ENCODE assay signal across 15 cellular contexts in genomic region chr18:58635891-58636290, GRCh38. TPM values are rescaled to one million over a fixed set of nuclear protein-coding genes. Genes with fewer than 3 reads are reported as not detected.
DNase-seq lines count a peak whose midpoint lies in the region; ATAC-seq, FAIRE-seq and TF ChIP-seq lines count a peak whose summit lies in the region.
"Had no signal": no experiment of that assay in that cellular context is flagged by ENCODE, and none has a peak within 500 bp of the region (broad histone marks: within the 10 kb centered on the region; RNA-seq: fewer than 3 reads in every experiment).

No MANE protein-coding gene starts in this region.

- no peaks in the 10 kb centered on the region for H3K27me3 Mint-ChIP-seq in CD8-positive, alpha-beta memory T cell
- H3K27me3 Mint-ChIP-seq in CD4-positive, alpha-beta T cell, result no peaks in the 10 kb centered on the region
- H3K27me3 Mint-ChIP-seq: activated naive CD8-positive, alpha-beta T cell treated with anti-CD3 and anti-CD28 coated beads, Interleukin-2, amount 10 ng/mL, durations not matched to agents 7 days and 5 days had no signal

- no peak overlapping the region for H3K9ac ChIP-seq in mammary epithelial cell (ENCODE audit: insufficient read depth, low read length)

- H3K4me1 ChIP-seq in mammary epithelial cell (ENCODE audit: insufficient read depth, low read length) (peaks cover 29% of the 10 kb centered on the region), osteoblast (ENCODE audit: insufficient read depth, low read length) (peaks cover 26% of the 10 kb centered on the region)
- no peaks in the 10 kb centered on the region for H3K4me1 ChIP-seq in CD8-positive, alpha-beta memory T cell (ENCODE audit: insufficient read depth, low read length)

- H2AFZ ChIP-seq in mammary epithelial cell (ENCODE audit: low read depth, low read length) (no peak overlapping the region), osteoblast (ENCODE audit: low read length) (peak overlapping the region; percentile 56)

- no peaks in the 10 kb centered on the region for H4K20me1 ChIP-seq in mammary epithelial cell (ENCODE audit: insufficient read depth, low read length)
- H4K20me1 ChIP-seq in osteoblast (ENCODE audit: insufficient read depth, low read length), result no peaks in the 10 kb centered on the region

- H3K27me3 ChIP-seq in mammary epithelial cell (ENCODE audit: insufficient read depth, low read length), result no peaks in the 10 kb centered on the region
- H3K27me3 ChIP-seq in osteoblast (ENCODE audit: insufficient read depth, low read length), result no peaks in the 10 kb centered on the region
- no peaks in the 10 kb centered on the region for H3K27me3 ChIP-seq in CD8-positive, alpha-beta memory T cell (ENCODE audit: insufficient read depth, low read length, poor library complexity, severe bottlenecking)
- H3K27me3 ChIP-seq in CD4-positive, alpha-beta T cell (ENCODE audit: control insufficient read depth, insufficient read depth, low read length), result no peaks in the 10 kb centered on the region

- dilution Hi-C loops in mammary epithelial cell (cut with HindIII; ENCODE audit: low sequenced_read_pairs), result loop anchor here (5.0 kb wide), 1 partner anchor 61 kb away; no protein-coding TSS in a partner anchor

- H3K27ac ChIP-seq in mammary epithelial cell (ENCODE audit: insufficient read depth, low read depth, low read length), result no peak overlapping the region
- H3K27ac ChIP-seq in osteoblast (ENCODE audit: low read depth, low read length), result no peak overlapping the region
- H3K27ac ChIP-seq in CD8-positive, alpha-beta memory T cell (ENCODE audit: low read depth, low read length), result no peak overlapping the region
- H3K27ac ChIP-seq in CD4-positive, alpha-beta T cell (ENCODE audit: low read depth, low read length), result no peak overlapping the region

- peaks cover 0 to 4% (median 0%) of the 10 kb centered on the region in 3 donors for H3K36me3 Mint-ChIP-seq in CD8-positive, alpha-beta memory T cell
- no peaks in the 10 kb centered on the region for H3K36me3 Mint-ChIP-seq in CD4-positive, alpha-beta T cell (ENCODE audit: low read depth)

- H3K79me2 ChIP-seq in mammary epithelial cell (ENCODE audit: insufficient read depth, low read length) (no peaks in the 10 kb centered on the region), osteoblast (ENCODE audit: insufficient read depth, low read length) (no peaks in the 10 kb centered on the region)

- TF ChIP-seq CTCF in D721Med (IDR thresholded peaks at IDR 0.05; ENCODE audit: insufficient read depth, missing control alignments) (no peak), mammary epithelial cell (conservative IDR thresholded peaks at IDR 0.05 in 1 of 2, IDR thresholded peaks at IDR 0.05 in 1 of 2; ENCODE audit: extremely low read depth in 1 of 2, insufficient read depth in 1 of 2, low read depth in 1 of 2, low read length in 2 of 2) (no peak), osteoblast (IDR thresholded peaks at IDR 0.05; ENCODE audit: extremely low read depth, low read depth, low read length) (no peak)
- no peak for TF ChIP-seq CTCF in CD4-positive, alpha-beta T cell (IDR thresholded peaks at IDR 0.05)

- POLR2A ChIA-PET in CD8-positive, alpha-beta memory T cell (lab: Charles Lee), result no interaction called here
- POLR2A ChIA-PET in CD4-positive, alpha-beta T cell (lab: Charles Lee), result interaction anchor here (0.8 to 1.5 kb wide), 3 partner anchors 21 to 35 kb away, joined by 4 to 8 read pairs (median 5); partner anchors contain the start of gene MALT1

- H3K4me1 Mint-ChIP-seq in CD8-positive, alpha-beta memory T cell, result peaks cover 4 to 6% (median 5%) of the 10 kb centered on the region in 3 donors
- peaks cover 36% of the 10 kb centered on the region for H3K4me1 Mint-ChIP-seq in CD4-positive, alpha-beta T cell (ENCODE audit: low read depth)

- no peak for ATAC-seq in HG03565 (IDR thresholded peaks at IDR 0.05; ENCODE audit: unreplicated experiment)
- ATAC-seq in CD4-positive, alpha-beta T cell (ENCODE audit: poor library complexity), result no peak
- ATAC-seq: left lobe of liver had no signal

- H3K9me3 Mint-ChIP-seq in CD8-positive, alpha-beta memory T cell, result peaks cover 0 to 2% (median 0%) of the 10 kb centered on the region in 5 donors
- no peaks in the 10 kb centered on the region for H3K9me3 Mint-ChIP-seq in CD4-positive, alpha-beta T cell

- TF ChIP-seq EP300 in Ishikawa (IDR thresholded peaks at IDR 0.05; ENCODE audit: borderline replicate concordance), result peak; percentile 91

- no peak for DNase-seq in D721Med (ENCODE audit: insufficient read length, low spot score)
- peak; percentile 76 for DNase-seq in mammary epithelial cell
- DNase-seq in osteoblast (ENCODE audit: insufficient read length, low spot score, missing footprints), result peak; percentile 48
- DNase-seq in CD8-positive, alpha-beta memory T cell, result no peak
- DNase-seq in NCI-H510A (lab: John Stamatoyannopoulos, UW), result no peak
- no peak for DNase-seq in CD4-positive, alpha-beta T cell
- DNase-seq: activated CD4-positive, alpha-beta T cell treated with anti-CD3 and anti-CD28 coated beads for 1 hour; activated naive CD8-positive, alpha-beta T cell treated with anti-CD3 and anti-CD28 coated beads, Interleukin-2, amount 10 ng/mL, durations not matched to agents 7 days and 5 days; Karpas-422; NCI-H446 treated with DMSO at 0.1 percent for 48 hours; SHP77 treated with DMSO at 0.1 percent for 48 hours had no signal

- no peak overlapping the region for H3K4me3 Mint-ChIP-seq in CD8-positive, alpha-beta memory T cell
- H3K4me3 Mint-ChIP-seq in CD4-positive, alpha-beta T cell, result no peak overlapping the region
- H3K4me3 Mint-ChIP-seq: activated naive CD8-positive, alpha-beta T cell treated with anti-CD3 and anti-CD28 coated beads, Interleukin-2, amount 10 ng/mL, durations not matched to agents 7 days and 5 days had no signal

- peak overlapping the region; percentile 62 for H3K4me2 ChIP-seq in mammary epithelial cell (ENCODE audit: insufficient read depth, low read depth, low read length)
- H3K4me2 ChIP-seq in osteoblast (ENCODE audit: insufficient read depth, low read length), result peak overlapping the region; percentile 30

- 0% methylated on average over 4 of the region's 4 CpGs for WGBS in mammary epithelial cell (ENCODE audit: low coverage, missing lambda C conversion rate)

- H3K9me3 ChIP-seq in mammary epithelial cell (replicated peaks; ENCODE audit: insufficient read depth, low read length), result no peaks in the 10 kb centered on the region
- no peaks in the 10 kb centered on the region for H3K9me3 ChIP-seq in osteoblast (ENCODE audit: low read depth, low read length)
- no peaks in the 10 kb centered on the region for H3K9me3 ChIP-seq in CD8-positive, alpha-beta memory T cell (ENCODE audit: low read length)
- no peaks in the 10 kb centered on the region for H3K9me3 ChIP-seq in CD4-positive, alpha-beta T cell (ENCODE audit: control insufficient read depth, low read length)

- H3K27ac Mint-ChIP-seq in CD8-positive, alpha-beta memory T cell, result no peak overlapping the region
- no peak overlapping the region for H3K27ac Mint-ChIP-seq in CD4-positive, alpha-beta T cell
- H3K27ac Mint-ChIP-seq: activated naive CD8-positive, alpha-beta T cell treated with anti-CD3 and anti-CD28 coated beads, Interleukin-2, amount 10 ng/mL, durations not matched to agents 7 days and 5 days; progenitor cell of endocrine pancreas had no signal

- in situ Hi-C loops in mammary epithelial cell (cut with MboI; ENCODE audit: low sequenced_read_pairs in 2 of 2), result no loop called here

- H3K36me3 ChIP-seq in mammary epithelial cell (ENCODE audit: insufficient read depth, low read length) (no peaks in the 10 kb centered on the region), osteoblast (ENCODE audit: insufficient read depth, low read length) (no peaks in the 10 kb centered on the region)
- H3K36me3 ChIP-seq in CD8-positive, alpha-beta memory T cell (ENCODE audit: insufficient read depth, low read length), result no peaks in the 10 kb centered on the region

- no TSS peak for BruUV-seq in mammary epithelial cell (replicated peaks; lab: Mats Ljungman, UMichigan)

- CTCF ChIA-PET in mammary epithelial cell (lab: Charles Lee; ENCODE audit: low non-redundant PET), result no interaction called here
- CTCF ChIA-PET in CD8-positive, alpha-beta memory T cell (lab: Charles Lee), result no interaction called here
- CTCF ChIA-PET in CD4-positive, alpha-beta T cell (lab: Charles Lee), result no interaction called here

- no peak overlapping the region for H3K4me3 ChIP-seq in mammary epithelial cell (replicated peaks in 1 of 3; ENCODE audit: insufficient read depth in 1 of 3, low read depth in 2 of 3, low read length in 3 of 3)
- no peak overlapping the region for H3K4me3 ChIP-seq in osteoblast (ENCODE audit: insufficient read depth, low read length)
- H3K4me3 ChIP-seq in CD8-positive, alpha-beta memory T cell (ENCODE audit: low read length), result no peak overlapping the region

- FAIRE-seq in D721Med (lab: Jason Lieb, UNC), result peak; percentile 95

- intact Hi-C loops in mammary epithelial cell (cut with micrococcal nuclease), result no loop called here
- intact Hi-C loops in CD4-positive, alpha-beta T cell (cut with DNase I, micrococcal nuclease), result no loop called here

- peak; percentile 12; the same call in 1 of the 2 replicates for TF ChIP-seq RAD21 in Ishikawa (IDR thresholded peaks at IDR 0.05; ENCODE audit: low read depth)

TF ChIP-seq in Ishikawa, 13 proteins besides CTCF, POLR2A, EP300 and RAD21:
- no peak for TF ChIP-seq YY1 (IDR thresholded peaks at IDR 0.05; ENCODE audit: low read depth)
- peak; percentile 93 for TF ChIP-seq FOXM1 (IDR thresholded peaks at IDR 0.05; ENCODE audit: borderline replicate concordance, low read depth)
- TF ChIP-seq TEAD4 (IDR thresholded peaks at IDR 0.05), result peak; percentile 65; the same call in 1 of the 2 replicates
- peak; percentile 71 for TF ChIP-seq TCF12 (IDR thresholded peaks at IDR 0.05; ENCODE audit: low read depth)
- peak; percentile 87 for TF ChIP-seq NFIC (IDR thresholded peaks at IDR 0.05)
- TF ChIP-seq MAX (IDR thresholded peaks at IDR 0.05), result peak; percentile 31; the same call in 1 of the 2 replicates
TF ChIP-seq in Ishikawa: peak in this region for 5.

RNA-seq across cellular contexts. Expression of gene ALPK2, which starts 7.0 kb away (rescaled TPM):
- 1 to 10 TPM in 1 of 2 donors, not detected in 1; 9.2 TPM for total RNA-seq in mammary epithelial cell
- not detected for polyA plus RNA-seq in mammary epithelial cell
- polyA minus RNA-seq in mammary epithelial cell, result 11.6 TPM
- total RNA-seq in osteoblast, result 255 and 262 TPM in 2 replicates
- total RNA-seq in CD8-positive, alpha-beta memory T cell, result under 1 TPM; 0.38 to 0.55 TPM
- 0.21 TPM for polyA plus RNA-seq in CD8-positive, alpha-beta memory T cell
- under 1 TPM; 0.25 TPM for total RNA-seq in CD4-positive, alpha-beta T cell

RNA-seq across cellular contexts. Expression of gene MALT1, which starts 35.4 kb away (rescaled TPM):
- 10 to 100 TPM; 34.2 to 43.0 TPM for total RNA-seq in mammary epithelial cell
- polyA plus RNA-seq in mammary epithelial cell, result 21.0 TPM
- polyA minus RNA-seq in mammary epithelial cell, result 51.1 TPM
- total RNA-seq in osteoblast, result 53.6 and 55.7 TPM in 2 replicates
- total RNA-seq in CD8-positive, alpha-beta memory T cell, result 10 to 100 TPM; 33.1 to 35.8 TPM
- polyA plus RNA-seq in CD8-positive, alpha-beta memory T cell, result 41.4 TPM
- total RNA-seq in CD4-positive, alpha-beta T cell, result 10 to 100 TPM; 82.3 to 84.5 TPM

Comparison
In these comparisons a context has a peak if more than half of its experiments do, and no peak if none do; other contexts are left out.
1. DNase-seq: peak in mammary epithelial cell (single experiment) and osteoblast (single experiment); none in D721Med (single experiment), CD8-positive, alpha-beta memory T cell (0 of 5), NCI-H510A (single experiment) and CD4-positive, alpha-beta T cell (0 of 10).
2. RNA of gene ALPK2, which starts 7.0 kb away (total RNA-seq): 255 to 262 TPM in osteoblast; 9.2 TPM in mammary epithelial cell, 0.38 to 0.55 TPM in CD8-positive, alpha-beta memory T cell and 0.25 TPM in CD4-positive, alpha-beta T cell; every median in the first group is over 10 times any median in the second.